Comparison of ENCODE assay signal across 1 cellular context in genomic region chr11:57527056-57527631, GRCh38.
TF ChIP-seq lines count a peak whose summit lies in the region.

No MANE protein-coding gene starts in this region.

TF ChIP-seq in K562, 482 proteins besides CTCF, POLR2A, EP300 and RAD21 (continues in another document):
- TF ChIP-seq NKRF (IDR thresholded peaks at IDR 0.05; ENCODE audit: borderline replicate concordance) (no peak), KLF6 (CRISPR knock-in tag; IDR thresholded peaks at IDR 0.05; ENCODE audit: borderline replicate concordance) (0 out of 2 replicates have a peak, but pooled peaks have one; percentile 53), ZNF282 (CRISPR knock-in tag; IDR thresholded peaks at IDR 0.05) (no peak), CHAMP1 (IDR thresholded peaks at IDR 0.05) (no peak), ZBTB49 (CRISPR knock-in tag; IDR thresholded peaks at IDR 0.05; ENCODE audit: borderline replicate concordance) (no peak), YY1 (IDR thresholded peaks at IDR 0.05; ENCODE audit: borderline replicate concordance in 1 of 3, control insufficient read depth in 1 of 3, extremely low read depth in 1 of 3, insufficient read depth in 3 of 3, insufficient read length in 1 of 3, insufficient replicate concordance in 2 of 3, low read depth in 1 of 3, low read length in 2 of 3) (no peak), TSHZ1 (CRISPR knock-in tag; IDR thresholded peaks at IDR 0.05) (no peak), TRIM25 (IDR thresholded peaks at IDR 0.05; ENCODE audit: borderline replicate concordance) (no peak), MTA2 (IDR thresholded peaks at IDR 0.05; ENCODE audit: low read depth) (no peak), ZC3H4 (CRISPR knock-in tag; IDR thresholded peaks at IDR 0.05; ENCODE audit: borderline replicate concordance) (no peak), NFE2L1 (tag; IDR thresholded peaks at IDR 0.05; ENCODE audit: borderline replicate concordance, low read depth) (no peak), SMC3 (conservative IDR thresholded peaks at IDR 0.05; ENCODE audit: insufficient read depth, low read depth, low read length) (peak; percentile 94), ADNP (tag; IDR thresholded peaks at IDR 0.05) (no peak), SRF (CRISPR knock-in tag; IDR thresholded peaks at IDR 0.05) (no peak), BRF1 (IDR thresholded peaks at IDR 0.05; ENCODE audit: borderline replicate concordance, extremely low read depth, insufficient read length) (no peak), DEAF1 (CRISPR knock-in tag; IDR thresholded peaks at IDR 0.05) (peak; percentile 95), PHB (CRISPR knock-in tag; IDR thresholded peaks at IDR 0.05) (0 out of 2 replicates have a peak, but pooled peaks have one; percentile 24), DMBX1 (CRISPR knock-in tag; IDR thresholded peaks at IDR 0.05; ENCODE audit: borderline replicate concordance) (peak; percentile 35; the same call in 1 of the 2 replicates), CSDE1 (IDR thresholded peaks at IDR 0.05) (no peak; a peak in 1 of 4 replicates), TEAD2 (tag; IDR thresholded peaks at IDR 0.05) (no peak), THRB (CRISPR knock-in tag; conservative IDR thresholded peaks at IDR 0.05) (no peak), ETV5 (CRISPR knock-in tag; IDR thresholded peaks at IDR 0.05; ENCODE audit: low read depth) (peak; percentile 30; the same call in 1 of the 2 replicates), JUND (IDR thresholded peaks at IDR 0.05; ENCODE audit: borderline replicate concordance, low read depth, low read length) (no peak), JUND (tag; IDR thresholded peaks at IDR 0.05; ENCODE audit: borderline replicate concordance, low read depth, low read length) (no peak), POLR2B (IDR thresholded peaks at IDR 0.05; ENCODE audit: low read depth, partially characterized antibody) (no peak), MLLT1 (IDR thresholded peaks at IDR 0.05) (no peak), DLX4 (CRISPR knock-in tag; IDR thresholded peaks at IDR 0.05) (no peak), SMARCC2 (IDR thresholded peaks at IDR 0.05; ENCODE audit: low read depth) (no peak), ZBED1 (IDR thresholded peaks at IDR 0.05) (no peak), ELK3 (CRISPR knock-in tag; IDR thresholded peaks at IDR 0.05) (no peak), ZNF12 (CRISPR knock-in tag; IDR thresholded peaks at IDR 0.05) (no peak), ZNF174 (CRISPR knock-in tag; IDR thresholded peaks at IDR 0.05) (no peak), ZNF124 (CRISPR knock-in tag; IDR thresholded peaks at IDR 0.05) (no peak), STAG1 (CRISPR knock-in tag; IDR thresholded peaks at IDR 0.05; ENCODE audit: borderline replicate concordance) (no peak; the same call in 1 of the 2 replicates), CEBPG (CRISPR knock-in tag; IDR thresholded peaks at IDR 0.05) (no peak), CEBPG (tag; conservative IDR thresholded peaks at IDR 0.05 in 1 of 2, IDR thresholded peaks at IDR 0.05 in 1 of 2) (no peak)
